Comparison of ENCODE assay signal across 10 cellular contexts in the genomic region with DNA sequence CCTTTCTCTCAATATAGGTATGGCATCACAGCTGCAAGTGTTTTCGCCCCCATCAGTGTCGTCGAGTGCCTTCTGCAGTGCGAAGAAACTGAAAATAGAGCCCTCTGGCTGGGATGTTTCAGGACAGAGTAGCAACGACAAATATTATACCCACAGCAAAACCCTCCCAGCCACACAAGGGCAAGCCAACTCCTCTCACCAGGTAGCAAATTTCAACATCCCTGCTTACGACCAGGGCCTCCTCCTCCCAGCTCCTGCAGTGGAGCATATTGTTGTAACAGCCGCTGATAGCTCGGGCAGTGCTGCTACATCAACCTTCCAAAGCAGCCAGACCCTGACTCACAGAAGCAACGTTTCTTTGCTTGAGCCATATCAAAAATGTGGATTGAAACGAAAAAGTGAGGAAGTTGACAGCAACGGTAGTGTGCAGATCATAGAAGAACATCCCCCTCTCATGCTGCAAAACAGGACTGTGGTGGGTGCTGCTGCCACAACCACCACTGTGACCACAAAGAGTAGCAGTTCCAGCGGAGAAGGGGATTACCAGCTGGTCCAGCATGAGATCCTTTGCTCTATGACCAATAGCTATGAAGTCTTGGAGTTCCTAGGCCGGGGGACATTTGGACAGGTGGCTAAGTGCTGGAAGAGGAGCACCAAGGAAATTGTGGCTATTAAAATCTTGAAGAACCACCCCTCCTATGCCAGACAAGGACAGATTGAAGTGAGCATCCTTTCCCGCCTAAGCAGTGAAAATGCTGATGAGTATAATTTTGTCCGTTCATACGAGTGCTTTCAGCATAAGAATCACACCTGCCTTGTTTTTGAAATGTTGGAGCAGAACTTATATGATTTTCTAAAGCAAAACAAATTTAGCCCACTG. TPM values are rescaled to one million over a fixed set of nuclear protein-coding genes. Genes with fewer than 3 reads are reported as not detected.
DNase-seq lines count a peak whose midpoint lies in the region; ATAC-seq and TF ChIP-seq lines count a peak whose summit lies in the region.
"Had no signal": no experiment of that assay in that cellular context is flagged by ENCODE, and none has a peak within 500 bp of the region (broad histone marks: within the 10 kb centered on the region; RNA-seq: fewer than 3 reads in every experiment).

No MANE protein-coding gene starts in this region.

- TF ChIP-seq CTCF in WERI-Rb-1 (IDR thresholded peaks at IDR 0.05; ENCODE audit: low read depth, low read length), result no peak
- TF ChIP-seq CTCF in HFFc6 (IDR thresholded peaks at IDR 0.05), result no peak

- no peak overlapping the region; the same call in 1 of the 2 replicates for H3K27ac Mint-ChIP-seq in HFFc6

- H3K36me3 ChIP-seq in WERI-Rb-1, result peaks cover 47% of the 10 kb centered on the region

- H3K9me3 Mint-ChIP-seq in HFFc6, result no peaks in the 10 kb centered on the region

- H3K9me3 ChIP-seq in WERI-Rb-1 (ENCODE audit: severe bottlenecking), result no peaks in the 10 kb centered on the region

- H3K4me3 ChIP-seq in WERI-Rb-1 (ENCODE audit: low read depth, low read length), result no peak overlapping the region

- H3K4me1 Mint-ChIP-seq in HFFc6 (ENCODE audit: low read depth), result peaks cover 40% of the 10 kb centered on the region

- peak overlapping the region; percentile 33 for H3K27ac ChIP-seq in WERI-Rb-1

- H3K36me3 Mint-ChIP-seq in HFFc6 (ENCODE audit: low read depth), result peaks cover 30% of the 10 kb centered on the region

- H3K27me3 Mint-ChIP-seq in HFFc6 (ENCODE audit: insufficient read depth), result peaks cover 2% of the 10 kb centered on the region

- ATAC-seq in HG02763 (IDR thresholded peaks at IDR 0.05; ENCODE audit: unreplicated experiment), result peak; percentile 58
- peak; percentile 74 for ATAC-seq in left lobe of liver

- H3K27me3 ChIP-seq in WERI-Rb-1 (ENCODE audit: insufficient read depth, low read depth, severe bottlenecking), result no peaks in the 10 kb centered on the region

- DNase-seq in CD1c-positive myeloid dendritic cell (ENCODE audit: extremely low spot score) (peak; percentile 23), WERI-Rb-1 (no peak), left lobe of liver (ENCODE audit: low spot score) (no peak), NCI-H82 treated with DMSO at 0.1 percent for 48 hours (lab: John Stamatoyannopoulos, UW; ENCODE audit: unreplicated experiment) (no peak), middle frontal gyrus (ENCODE audit: extremely low spot score, low spot score) (no peak), GOT3 (lab: John Stamatoyannopoulos, UW) (no peak), HFFc6 (no peak)
- DNase-seq: amniotic stem cell, left cardiac atrium had no signal

- no peak overlapping the region for H3K4me3 Mint-ChIP-seq in HFFc6

RNA-seq across cellular contexts. Expression of gene HIPK1, which starts 11.5 kb away (rescaled TPM):
- total RNA-seq in left lobe of liver, result 27.1 TPM
- 10 to 100 TPM; 34.6 to 49.1 (median 38.7) TPM for total RNA-seq in HFFc6 (2021; fragmentation: NEBNext Ultra II Directional; extraction: Animal tissue kit (Norgen Biotek cat#: 25700))

RNA-seq across cellular contexts. Expression of gene DCLRE1B, which starts 35.5 kb away (rescaled TPM):
- total RNA-seq in left lobe of liver, result 1.6 TPM
- total RNA-seq in HFFc6 (2021; fragmentation: NEBNext Ultra II Directional; extraction: Animal tissue kit (Norgen Biotek cat#: 25700)), result 1 to 10 TPM; 5.7 to 9.9 (median 8.8) TPM

RNA-seq across cellular contexts. Expression of gene AP4B1, which starts 36.0 kb away (rescaled TPM):
- 6.4 TPM for total RNA-seq in left lobe of liver
- 10 to 100 TPM; 12.6 to 14.0 (median 13.3) TPM for total RNA-seq in HFFc6 (2021; fragmentation: NEBNext Ultra II Directional; extraction: Animal tissue kit (Norgen Biotek cat#: 25700))

RNA-seq across cellular contexts. Expression of gene OLFML3, which starts 38.7 kb away (rescaled TPM):
- 3.7 TPM for total RNA-seq in left lobe of liver
- total RNA-seq in HFFc6 (2021; fragmentation: NEBNext Ultra II Directional; extraction: Animal tissue kit (Norgen Biotek cat#: 25700)), result 100 to 1,000 TPM in 4 of 6 experiments, 10 to 100 TPM in 2; 66.4 to 130 (median 123) TPM

RNA-seq across cellular contexts. Expression of gene BCL2L15, which starts 53.2 kb away (rescaled TPM):
- total RNA-seq in left lobe of liver, result 0.13 TPM
- total RNA-seq in HFFc6 (2021; fragmentation: NEBNext Ultra II Directional; extraction: Animal tissue kit (Norgen Biotek cat#: 25700)), result under 1 TPM in 2 of 6 experiments, not detected in 4; 0.41 to 0.59 TPM
